8 cellular contexts compared by ENCODE assay signal in the genomic region with DNA sequence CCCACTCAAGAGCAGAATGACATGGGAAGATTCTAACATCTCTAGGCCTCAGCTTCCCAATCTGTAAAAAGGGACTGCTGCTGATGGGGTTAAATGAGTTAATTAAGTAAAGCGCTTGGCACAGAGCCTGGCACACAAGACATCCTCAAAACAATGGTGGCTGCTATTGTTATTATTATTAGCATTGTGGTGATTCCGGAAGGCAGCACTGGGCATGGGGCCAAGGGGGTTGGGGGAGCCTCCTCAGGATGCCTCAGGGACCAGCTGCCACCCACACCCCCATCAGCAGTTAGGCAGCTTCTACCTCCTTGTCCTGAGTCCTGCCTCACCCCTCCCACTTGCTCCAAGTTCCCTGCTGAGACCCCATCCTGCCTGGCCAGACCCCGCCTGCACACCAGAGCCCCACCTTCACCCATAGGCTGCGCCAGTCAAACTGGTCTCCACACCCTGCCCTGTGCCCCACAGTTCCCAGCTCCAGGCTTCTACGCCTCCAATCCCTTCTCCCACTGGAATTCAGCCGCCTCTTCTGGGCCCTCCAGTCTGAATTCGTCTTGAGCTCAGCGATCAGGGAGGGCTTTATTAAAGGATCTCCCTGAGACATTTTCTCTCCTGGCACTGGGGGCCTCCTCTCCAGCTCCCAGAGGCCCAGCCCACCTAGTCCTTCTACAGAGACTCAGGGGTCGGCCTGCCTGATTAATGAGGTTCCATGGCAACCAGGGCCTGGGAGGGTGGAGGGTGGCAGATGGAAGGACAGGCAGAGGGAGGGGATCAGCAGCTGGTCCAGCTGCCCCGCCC. TPM values are rescaled to one million over a fixed set of nuclear protein-coding genes. Genes with fewer than 3 reads are reported as not detected.
DNase-seq lines count a peak whose midpoint lies in the region; ATAC-seq and TF ChIP-seq lines count a peak whose summit lies in the region.

No MANE protein-coding gene starts in this region.

- no peaks in the 10 kb centered on the region for H3K9me3 ChIP-seq in endodermal cell (ENCODE audit: control insufficient read depth, low read length)
- no peaks in the 10 kb centered on the region for H3K9me3 ChIP-seq in skeletal muscle satellite cell (replicated peaks; ENCODE audit: low read length)

- H3K9me3 Mint-ChIP-seq in activated CD4-positive, alpha-beta T cell treated with anti-CD3 and anti-CD28 coated beads for 36 hours (ENCODE audit: low read depth), result no peaks in the 10 kb centered on the region
- H3K9me3 Mint-ChIP-seq in endodermal cell, result no peaks in the 10 kb centered on the region

- no peak for DNase-seq in activated CD4-positive, alpha-beta T cell treated with anti-CD3 and anti-CD28 coated beads for 36 hours
- no peak for DNase-seq in activated CD4-positive, alpha-beta T cell treated with anti-CD3 and anti-CD28 coated beads, Interleukin-2, amount 50 U/mL, for 4 hours
- DNase-seq in NCI-H69 (lab: John Stamatoyannopoulos, UW) (peak; percentile 96), endodermal cell (peak; percentile 83), SIG-M5 treated with dmso at 0.1 percent for 504 hours (lab: John Stamatoyannopoulos, UW; ENCODE audit: unreplicated experiment) (no peak), ecto neural progenitor cell (ENCODE audit: low spot score) (no peak)

- peak overlapping the region; percentile 83 for H3K27ac Mint-ChIP-seq in activated CD4-positive, alpha-beta T cell treated with anti-CD3 and anti-CD28 coated beads for 36 hours
- peak overlapping the region; percentile 91 for H3K27ac Mint-ChIP-seq in endodermal cell

- H3K36me3 Mint-ChIP-seq in activated CD4-positive, alpha-beta T cell treated with anti-CD3 and anti-CD28 coated beads for 36 hours (ENCODE audit: low read depth), result peaks cover 24% of the 10 kb centered on the region
- peaks cover under 1% of the 10 kb centered on the region for H3K36me3 Mint-ChIP-seq in endodermal cell (ENCODE audit: low read depth)

- no peak for ATAC-seq in activated CD4-positive, alpha-beta T cell treated with anti-CD3 and anti-CD28 coated beads for 36 hours
- no peak for ATAC-seq in HG02623 (IDR thresholded peaks at IDR 0.05; ENCODE audit: unreplicated experiment)

- H3K4me3 Mint-ChIP-seq in activated CD4-positive, alpha-beta T cell treated with anti-CD3 and anti-CD28 coated beads for 36 hours, result peak overlapping the region; percentile 95
- peak overlapping the region; percentile 79 for H3K4me3 Mint-ChIP-seq in endodermal cell

- TF ChIP-seq CTCF in endodermal cell (conservative IDR thresholded peaks at IDR 0.05), result no peak

- CTCF ChIA-PET in activated CD4-positive, alpha-beta T cell treated with anti-CD3 and anti-CD28 coated beads for 36 hours (lab: Charles Lee), result interaction anchor here (0.7 to 9.1 kb wide), 4 partner anchors 18 to 48 kb away, joined by 3 to 91 read pairs (median 6); a partner anchor contains a TSS

- POLR2A ChIA-PET in activated CD4-positive, alpha-beta T cell treated with anti-CD3 and anti-CD28 coated beads for 36 hours (lab: Charles Lee), result interaction anchor here (0.6 to 1.7 kb wide), 7 partner anchors 18 to 130 kb away, joined by 3 to 5 read pairs (median 3); a partner anchor contains a TSS

- H3K9ac ChIP-seq in endodermal cell (ENCODE audit: extremely low read depth, low read length, poor library complexity, severe bottlenecking) (peak overlapping the region; percentile 57), skeletal muscle satellite cell (ENCODE audit: low read depth, low read length) (peak overlapping the region; percentile 74)

- H3K27ac ChIP-seq in endodermal cell (ENCODE audit: low read depth, low read length), result peak overlapping the region; percentile 79

- peak overlapping the region; percentile 88 for H3K4me3 ChIP-seq in endodermal cell (ENCODE audit: low read length)
- peak overlapping the region; percentile 69 for H3K4me3 ChIP-seq in skeletal muscle satellite cell (ENCODE audit: low read length)

- no peaks in the 10 kb centered on the region for H3K27me3 Mint-ChIP-seq in activated CD4-positive, alpha-beta T cell treated with anti-CD3 and anti-CD28 coated beads for 36 hours
- peaks cover 3% of the 10 kb centered on the region for H3K27me3 Mint-ChIP-seq in endodermal cell (ENCODE audit: insufficient read depth)

- peaks cover 6% of the 10 kb centered on the region for H3K4me1 ChIP-seq in endodermal cell (ENCODE audit: control insufficient read depth, insufficient read depth, low read length)
- peaks cover 24% of the 10 kb centered on the region for H3K4me1 ChIP-seq in skeletal muscle satellite cell (ENCODE audit: control insufficient read depth, insufficient read depth, low read length)

- H3K4me1 Mint-ChIP-seq in activated CD4-positive, alpha-beta T cell treated with anti-CD3 and anti-CD28 coated beads for 36 hours, result peaks cover 81% of the 10 kb centered on the region
- peaks cover 28% of the 10 kb centered on the region for H3K4me1 Mint-ChIP-seq in endodermal cell

- peak overlapping the region; percentile 83 for H3K4me2 ChIP-seq in skeletal muscle satellite cell (ENCODE audit: low read length)

- intact Hi-C loops in activated CD4-positive, alpha-beta T cell treated with anti-CD3 and anti-CD28 coated beads for 36 hours (cut with DNase I, micrococcal nuclease), result loop anchor here (5.0 kb wide), 3 partner anchors 48 to 1858 kb away; a partner anchor contains a TSS

- peaks cover 7% of the 10 kb centered on the region for H3K36me3 ChIP-seq in endodermal cell (ENCODE audit: control insufficient read depth, insufficient read depth, low read length)
- peaks cover under 1% of the 10 kb centered on the region for H3K36me3 ChIP-seq in skeletal muscle satellite cell (ENCODE audit: insufficient read depth, low read length)

- H3K27me3 ChIP-seq in endodermal cell (ENCODE audit: control insufficient read depth, insufficient read depth, low read length, poor library complexity, severe bottlenecking), result no peaks in the 10 kb centered on the region
- no peaks in the 10 kb centered on the region for H3K27me3 ChIP-seq in skeletal muscle satellite cell (ENCODE audit: control insufficient read depth, insufficient read depth, low read length)

- WGBS in endodermal cell (ENCODE audit: insufficient coverage in 1 of 2, insufficient read length in 1 of 2), 2 experiments, result 48 to 57% methylated on average over 5 to 10 of the region's 10 CpGs

RNA-seq across cellular contexts. Expression of a gene that starts 1.5 kb away (rescaled TPM):
- total RNA-seq in activated CD4-positive, alpha-beta T cell treated with anti-CD3 and anti-CD28 coated beads for 36 hours, result 10 to 100 TPM; 45.9 to 50.9 TPM
- 10 to 100 TPM; 26.9 to 33.7 TPM for total RNA-seq in endodermal cell
- polyA plus RNA-seq in endodermal cell (2013, experiment 1 of 2), result 35.1 TPM
- 28.9 TPM for polyA plus RNA-seq in endodermal cell (2013, experiment 2 of 2)
- total RNA-seq in skeletal muscle satellite cell (2012; rRNA removed), result 4.8 and 7.2 TPM in 2 replicates

RNA-seq across cellular contexts. Expression of a gene that starts 10.5 kb away (rescaled TPM):
- total RNA-seq in activated CD4-positive, alpha-beta T cell treated with anti-CD3 and anti-CD28 coated beads for 36 hours, result 10 to 100 TPM; 12.2 to 13.3 TPM
- total RNA-seq in endodermal cell, result 10 to 100 TPM; 77.2 to 92.3 TPM
- 29.9 TPM for polyA plus RNA-seq in endodermal cell (2013, experiment 1 of 2)
- 27.4 TPM for polyA plus RNA-seq in endodermal cell (2013, experiment 2 of 2)
- 11.4 and 12.7 TPM in 2 replicates for total RNA-seq in skeletal muscle satellite cell (2012; rRNA removed)

RNA-seq across cellular contexts. Expression of a gene that starts 18.0 kb away (rescaled TPM):
- total RNA-seq in activated CD4-positive, alpha-beta T cell treated with anti-CD3 and anti-CD28 coated beads for 36 hours, result 1 to 10 TPM in 1 of 2 experiments, under 1 TPM in 1; 0.91 to 1.7 TPM
- total RNA-seq in endodermal cell, result under 1 TPM in 1 of 2 donors, not detected in 1; 0.42 TPM
- polyA plus RNA-seq in endodermal cell (2013, experiment 1 of 2), result 0.28 TPM
- 0.17 TPM for polyA plus RNA-seq in endodermal cell (2013, experiment 2 of 2)
- total RNA-seq in skeletal muscle satellite cell (2012; rRNA removed), result 3.5 and 4.2 TPM in 2 replicates

RNA-seq across cellular contexts. Expression of a gene that starts 22.6 kb away (rescaled TPM):
- under 1 TPM; 0.16 to 0.27 TPM for total RNA-seq in activated CD4-positive, alpha-beta T cell treated with anti-CD3 and anti-CD28 coated beads for 36 hours
- total RNA-seq in endodermal cell, result under 1 TPM in 1 of 2 donors, not detected in 1; 0.44 TPM
- polyA plus RNA-seq in endodermal cell (2013, experiment 1 of 2), result 0.18 TPM
- polyA plus RNA-seq in endodermal cell (2013, experiment 2 of 2), result 0.17 TPM
- total RNA-seq in skeletal muscle satellite cell (2012; rRNA removed), result 0.22 TPM in 1 of 2 replicates, not detected in the other

RNA-seq across cellular contexts. Expression of a gene that starts 35.4 kb away (rescaled TPM):
- total RNA-seq in activated CD4-positive, alpha-beta T cell treated with anti-CD3 and anti-CD28 coated beads for 36 hours, result 10 to 100 TPM in 1 of 2 experiments, 1 to 10 TPM in 1; 8.8 to 10.2 TPM
- 1 to 10 TPM; 1.5 to 3.8 TPM for total RNA-seq in endodermal cell
- 1.6 TPM for polyA plus RNA-seq in endodermal cell (2013, experiment 1 of 2)
- polyA plus RNA-seq in endodermal cell (2013, experiment 2 of 2), result 1.8 TPM
- total RNA-seq in skeletal muscle satellite cell (2012; rRNA removed), result 2.8 and 3.9 TPM in 2 replicates

Comparison
In these comparisons a context has a peak if more than half of its experiments do, and no peak if none do; other contexts are left out.
1. DNase-seq: peak in NCI-H69 (single experiment) and endodermal cell (single experiment); none in activated CD4-positive, alpha-beta T cell treated with anti-CD3 and anti-CD28 coated beads for 36 hours (single experiment), activated CD4-positive, alpha-beta T cell treated with anti-CD3 and anti-CD28 coated beads, Interleukin-2, amount 50 U/mL, for 4 hours (0 of 2), SIG-M5 treated with dmso at 0.1 percent for 504 hours (single experiment) and ecto neural progenitor cell (single experiment).
2. RNA of a gene that starts 10.5 kb away (total RNA-seq): 77.2 to 92.3 TPM in endodermal cell; 12.2 to 13.3 TPM in activated CD4-positive, alpha-beta T cell treated with anti-CD3 and anti-CD28 coated beads for 36 hours; every median in the first group is over 4 times any median in the second.